In the genomic region with DNA sequence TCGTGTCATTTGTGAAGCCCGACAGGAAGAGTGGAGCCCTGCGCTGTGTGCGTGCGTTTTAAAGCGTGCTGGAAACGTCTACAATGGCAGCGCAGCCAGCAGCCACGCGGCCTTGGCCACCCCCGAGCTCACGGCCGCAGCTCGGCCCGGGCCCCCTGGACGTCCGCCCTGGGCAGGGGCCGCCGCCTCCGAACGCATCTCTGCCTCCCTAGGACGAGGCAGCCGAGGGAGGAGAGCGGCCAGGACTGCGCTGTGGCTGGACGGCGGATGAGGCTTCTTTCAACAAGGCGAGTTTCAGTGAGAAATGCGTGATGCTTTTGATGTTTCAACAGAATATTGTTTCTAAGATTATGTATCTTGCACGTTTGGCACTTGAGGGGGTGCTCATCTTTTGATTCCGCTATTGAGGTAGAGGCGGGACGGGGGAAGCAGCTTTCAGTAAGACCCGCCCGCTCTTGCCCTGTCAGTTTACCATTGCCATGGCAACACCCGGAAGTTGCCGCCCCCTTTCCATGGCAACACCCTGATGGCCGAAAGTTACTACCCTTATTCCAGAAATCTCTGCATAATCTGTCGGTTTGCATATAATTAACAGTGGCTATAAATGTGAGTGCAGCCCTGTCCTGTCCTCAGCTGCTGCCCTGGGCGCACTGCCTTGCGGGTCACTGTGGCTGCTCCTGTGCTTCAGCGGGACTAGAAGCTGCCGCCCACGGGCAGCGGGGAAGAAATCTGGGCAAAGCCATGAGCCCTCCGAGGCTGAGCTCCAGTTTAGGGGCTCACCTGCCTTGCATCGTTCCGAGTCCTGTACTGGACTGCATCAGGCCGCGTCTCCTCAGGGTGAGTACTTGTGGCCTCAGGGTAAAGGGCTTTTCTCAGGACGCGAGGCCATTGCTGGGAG, we compare ENCODE assay signal across 8 cellular contexts. TPM values are rescaled to one million over a fixed set of nuclear protein-coding genes. Genes with fewer than 3 reads are reported as not detected.
DNase-seq lines count a peak whose midpoint lies in the region; ATAC-seq and TF ChIP-seq lines count a peak whose summit lies in the region.

No MANE protein-coding gene starts in this region.

- dilution Hi-C loops in IMR-90 (cut with HindIII; ENCODE audit: low sequenced_read_pairs, unreplicated experiment): no loop called here

- CTCF ChIA-PET in IMR-90 (lab: Yijun Ruan, JAX): interaction anchor here (2.0 kb wide), 1 partner anchor 10 kb away, joined by 4 read pairs; no protein-coding TSS in a partner anchor

- DNase-seq in Caki2 (ENCODE audit: low read depth) (peak; percentile 81), IMR-90 (peak; percentile 72), SK-N-MC (ENCODE audit: low read depth, low spot score) (no peak), cardiac muscle cell (ENCODE audit: low read depth in 1 of 2, low spot score in 1 of 2) (peak; percentile 55 to 80), posterior vena cava (ENCODE audit: low spot score) (peak; percentile 96), type B pancreatic cell (ENCODE audit: extremely low spot score, unreplicated experiment) (no peak)
- peak; percentile 72 for DNase-seq in activated naive CD8-positive, alpha-beta T cell treated with anti-CD3 and anti-CD28 coated beads, Interleukin-2, amount 50 U/mL, for 16 hours (ENCODE audit: low read depth, low spot score)

- H3K27ac Mint-ChIP-seq in type B pancreatic cell: no peak overlapping the region

- H3K79me1 ChIP-seq in IMR-90 (ENCODE audit: low read depth in 1 of 2, low read length in 2 of 2): peaks cover 0 to 20% of the 10 kb centered on the region in 2 experiments; a peak in 3 of 4 replicates

- peaks cover 3% of the 10 kb centered on the region; the same call in 1 of the 2 replicates for H3K9me1 ChIP-seq in IMR-90 (ENCODE audit: insufficient read depth, low read length)

- in situ Hi-C loops in Caki2 (cut with HindIII; ENCODE audit: low pct_unique_long_range_greater_than_20kb, low sequenced_read_pairs): no loop called here
- in situ Hi-C loops in IMR-90 (cut with MboI; ENCODE audit: low sequenced_read_pairs): no loop called here

- BruUV-seq in IMR-90 (replicated peaks; lab: Mats Ljungman, UMichigan): no TSS peak

- H3K14ac ChIP-seq in IMR-90 (replicated peaks; ENCODE audit: low read depth, low read length): peak overlapping the region; percentile 53; the same call in 1 of the 2 replicates

- no peak overlapping the region for H2BK120ac ChIP-seq in IMR-90 (ENCODE audit: low read depth, low read length)

- peak overlapping the region; percentile 52 to 70; a peak in 3 of 4 replicates for H4K8ac ChIP-seq in IMR-90 (ENCODE audit: low read depth in 2 of 2, low read length in 2 of 2)

- peaks cover 4% of the 10 kb centered on the region for H3K4me1 Mint-ChIP-seq in type B pancreatic cell (ENCODE audit: unreplicated experiment)

- WGBS in IMR-90 (ENCODE audit: extremely low coverage in 2 of 2, insufficient read length in 1 of 2), 2 experiments: 27% methylated on average over 9 of the region's 52 CpGs; no CpG with 5 or more reads in 1 of the 2 experiments

- peak overlapping the region; percentile 82 for H3K4me3 Mint-ChIP-seq in type B pancreatic cell

- peak overlapping the region; percentile 33 for H3K4ac ChIP-seq in IMR-90 (ENCODE audit: low read depth, low read length)

- no peak overlapping the region for H2BK20ac ChIP-seq in IMR-90 (ENCODE audit: low read depth, low read length)

- peak overlapping the region; percentile 42; the same call in 1 of the 2 replicates for H3K18ac ChIP-seq in IMR-90 (ENCODE audit: low read depth, low read length)

- H3K4me3 ChIP-seq in IMR-90 (ENCODE audit: insufficient read depth, low read depth, low read length): peak overlapping the region; percentile 69
- peak overlapping the region; percentile 22; the same call in 1 of the 2 replicates for H3K4me3 ChIP-seq in SK-N-MC
- peak overlapping the region; percentile 38 for H3K4me3 ChIP-seq in cardiac muscle cell

- peaks cover 15% of the 10 kb centered on the region for H3K36me3 Mint-ChIP-seq in type B pancreatic cell

- peak overlapping the region; percentile 58 for H4K5ac ChIP-seq in IMR-90 (ENCODE audit: low read depth, low read length)

- H3K4me1 ChIP-seq in IMR-90 (ENCODE audit: control insufficient read depth, insufficient read depth, low read length): peaks cover 8% of the 10 kb centered on the region
- no peaks in the 10 kb centered on the region for H3K4me1 ChIP-seq in cardiac muscle cell (ENCODE audit: low read depth)

- H3K23ac ChIP-seq in IMR-90 (ENCODE audit: low read depth, low read length): peak overlapping the region; percentile 57; the same call in 1 of the 2 replicates

- peak overlapping the region; percentile 94 for H2AFZ ChIP-seq in IMR-90 (replicated peaks; ENCODE audit: low read length, poor library complexity)

- TF ChIP-seq POLR2A in IMR-90 (IDR thresholded peaks at IDR 0.05; ENCODE audit: low read depth, low read length): no peak

- H3K9me3 Mint-ChIP-seq in type B pancreatic cell: no peaks in the 10 kb centered on the region

- H3K9ac ChIP-seq in IMR-90 (ENCODE audit: low read depth, low read length) (peak overlapping the region; percentile 72), SK-N-MC (ENCODE audit: insufficient read length) (no peak overlapping the region)

- H2AK5ac ChIP-seq in IMR-90 (ENCODE audit: low read depth, low read length): no peak overlapping the region

- H3K36me3 ChIP-seq in IMR-90 (ENCODE audit: control insufficient read depth, insufficient read depth, low read length) (no peaks in the 10 kb centered on the region), SK-N-MC (ENCODE audit: insufficient read depth, low read length) (peaks cover 5% of the 10 kb centered on the region; the same call in 1 of the 2 replicates), cardiac muscle cell (no peaks in the 10 kb centered on the region)

- no peak overlapping the region for H2BK15ac ChIP-seq in IMR-90 (ENCODE audit: low read depth, low read length)

- peak; percentile 74 for ATAC-seq in GM21390 (IDR thresholded peaks at IDR 0.05; ENCODE audit: unreplicated experiment)
- peak; percentile 82 for ATAC-seq in IMR-90 (ENCODE audit: low read depth)

- H2AK9ac ChIP-seq in IMR-90 (replicated peaks; ENCODE audit: low read depth, low read length, poor library complexity): peak overlapping the region; percentile 48

- TF ChIP-seq RAD21 in IMR-90 (IDR thresholded peaks at IDR 0.05; ENCODE audit: low read length): no peak

- intact Hi-C loops in IMR-90 (cut with micrococcal nuclease) (loop anchor here (2.0 to 5.0 kb wide), 2 partner anchors 113 to 355 kb away; partner anchors contain the start of gene RBFA), posterior vena cava (cut with DNase I) (no loop called here)

- H3K27ac ChIP-seq in IMR-90 (ENCODE audit: insufficient read depth, low read length): peak overlapping the region; percentile 54
- H3K27ac ChIP-seq in SK-N-MC: no peak overlapping the region
- H3K27ac ChIP-seq in cardiac muscle cell: no peak overlapping the region

- no peak overlapping the region; the same call in 1 of the 2 replicates for H4K91ac ChIP-seq in IMR-90 (ENCODE audit: insufficient read depth, low read depth, low read length)

- H3K56ac ChIP-seq in IMR-90 (ENCODE audit: extremely low read depth, insufficient read depth, low read length): no peak overlapping the region

- peak overlapping the region; percentile 33 for H2BK5ac ChIP-seq in IMR-90 (ENCODE audit: low read depth, low read length, poor library complexity, severe bottlenecking)

- no peaks in the 10 kb centered on the region for H3K27me3 Mint-ChIP-seq in type B pancreatic cell

- no peaks in the 10 kb centered on the region for H4K20me1 ChIP-seq in IMR-90 (ENCODE audit: insufficient read depth, low read length)

- H3K27me3 ChIP-seq in IMR-90 (ENCODE audit: control insufficient read depth, insufficient read depth, low read length) (no peaks in the 10 kb centered on the region), cardiac muscle cell (no peaks in the 10 kb centered on the region)

- POLR2A ChIA-PET in IMR-90 (lab: Charles Lee; ENCODE audit: unreplicated experiment): no interaction called here

- no peak for TF ChIP-seq CTCF in IMR-90 (conservative IDR thresholded peaks at IDR 0.05; ENCODE audit: low read depth, low read length)
- no peak for TF ChIP-seq CTCF in cardiac muscle cell (IDR thresholded peaks at IDR 0.05; ENCODE audit: low read depth, low read length)
- TF ChIP-seq CTCF in type B pancreatic cell (conservative IDR thresholded peaks at IDR 0.05): no peak

- peak overlapping the region; percentile 87 for H3K4me2 ChIP-seq in IMR-90 (ENCODE audit: low read depth, low read length)

- H3K9me3 ChIP-seq in IMR-90 (ENCODE audit: control insufficient read depth, insufficient read depth, low read length): no peaks in the 10 kb centered on the region
- no peaks in the 10 kb centered on the region for H3K9me3 ChIP-seq in SK-N-MC (ENCODE audit: low read depth, low read length)
- no peaks in the 10 kb centered on the region for H3K9me3 ChIP-seq in cardiac muscle cell (ENCODE audit: low read depth)

TF ChIP-seq in IMR-90, 13 proteins besides CTCF, POLR2A, EP300 and RAD21:
- TF ChIP-seq CEBPB (IDR thresholded peaks at IDR 0.05; ENCODE audit: low read depth, low read length) (no peak), MXI1 (IDR thresholded peaks at IDR 0.05; ENCODE audit: borderline replicate concordance, low read depth, low read length) (0 out of 2 replicates have a peak, but pooled peaks have one; percentile 52)
TF ChIP-seq in IMR-90: peak in this region for 1.

RNA-seq across cellular contexts. Expression of gene ADNP2, which starts 38.6 kb away (rescaled TPM):
- 8.1 and 10.5 TPM in 2 replicates for total RNA-seq in Caki2 (2014; rRNA removed; shearing (Covaris generic); ENCODE audit: low replicate concordance)
- total RNA-seq in IMR-90 (2012; rRNA removed) (13.9 and 18.3 TPM in 2 replicates), cardiac muscle cell (24.8 and 35.8 TPM in 2 replicates), posterior vena cava (10 to 100 TPM; 15.3 to 19.6 TPM), type B pancreatic cell (ENCODE audit: low replicate concordance) (26.4 and 28.4 TPM in 2 replicates)
- polyA plus RNA-seq in IMR-90 (2012; rRNA removed) (5.5 and 5.6 TPM in 2 replicates), cardiac muscle cell (10.5 and 19.9 TPM in 2 replicates)
- polyA plus RNA-seq in IMR-90 (2012; cell fraction: cytosol; rRNA removed): 3.1 and 3.7 TPM in 2 replicates
- 8.1 and 9.2 TPM in 2 replicates for polyA plus RNA-seq in IMR-90 (2012; cell fraction: nucleus; rRNA removed; ENCODE audit: low replicate concordance)

Comparison
In these comparisons a context has a peak if more than half of its experiments do, and no peak if none do; other contexts are left out.
1. DNase-seq: peak in Caki2 (single experiment), IMR-90 (single experiment), activated naive CD8-positive, alpha-beta T cell treated with anti-CD3 and anti-CD28 coated beads, Interleukin-2, amount 50 U/mL, for 16 hours (single experiment), cardiac muscle cell (2 of 2) and posterior vena cava (single experiment); none in SK-N-MC (single experiment) and type B pancreatic cell (single experiment).
2. Peak in every context shown above with its lines, with median percentiles within 50 percentile points of each other: H3K4me3 ChIP-seq.